In genomic region chr17:81572499-81573030, GRCh38 we compare ENCODE assay signal across 15 cellular contexts. TPM values are rescaled to one million over a fixed set of nuclear protein-coding genes. Genes with fewer than 3 reads are reported as not detected.
DNase-seq lines count a peak whose midpoint lies in the region; ATAC-seq and TF ChIP-seq lines count a peak whose summit lies in the region.
"Had no signal": no experiment of that assay in that cellular context is flagged by ENCODE, and none has a peak within 500 bp of the region (broad histone marks: within the 10 kb centered on the region; RNA-seq: fewer than 3 reads in every experiment).

No MANE protein-coding gene starts in this region.

- no peak overlapping the region for H3K4me3 ChIP-seq in heart right ventricle
- H3K4me3 ChIP-seq: BLaER1 treated with 17β-estradiol and CSF1 and Interleukin-3, amounts not matched to agents 10 nM and 100 nM; MG63 had no signal

- peaks cover 64% of the 10 kb centered on the region for H3K4me1 Mint-ChIP-seq in chondrocyte (ENCODE audit: low read depth)

- no peaks in the 10 kb centered on the region for H3K9me3 Mint-ChIP-seq in chondrocyte (ENCODE audit: low read depth)
- H3K9me3 Mint-ChIP-seq: T-cell had no signal

- H3K4me3 Mint-ChIP-seq in chondrocyte (ENCODE audit: unreplicated experiment): no peak overlapping the region
- H3K4me3 Mint-ChIP-seq: T-cell had no signal

- peaks cover 0 to 96% (median 46%) of the 10 kb centered on the region in 9 donors for H3K36me3 ChIP-seq in heart right ventricle

- H3K9me3 ChIP-seq in heart right ventricle: no peaks in the 10 kb centered on the region
- H3K9me3 ChIP-seq: BLaER1 treated with 17β-estradiol and CSF1 and Interleukin-3, amounts not matched to agents 10 nM and 100 nM; MG63 had no signal

- H3K4me1 ChIP-seq in heart right ventricle: peaks cover 0 to 24% (median 18%) of the 10 kb centered on the region in 9 donors

- intact Hi-C loops in heart right ventricle (cut with DNase I): no loop called here

- H3K27ac Mint-ChIP-seq in chondrocyte (ENCODE audit: unreplicated experiment): peak overlapping the region; percentile 71
- H3K27ac Mint-ChIP-seq: T-cell had no signal

- ATAC-seq in heart right ventricle: no peak
- ATAC-seq: T-cell had no signal

- in situ Hi-C loops in G401 (cut with HindIII; ENCODE audit: low sequenced_read_pairs): no loop called here

- H3K27me3 Mint-ChIP-seq in chondrocyte (ENCODE audit: low read depth): no peaks in the 10 kb centered on the region
- H3K27me3 Mint-ChIP-seq: T-cell had no signal

- TF ChIP-seq CTCF in chondrocyte (IDR thresholded peaks at IDR 0.05): no peak
- no peak for TF ChIP-seq CTCF in heart right ventricle (IDR thresholded peaks at IDR 0.05)

- WGBS in heart right ventricle, 2 donors: 96 to 97% methylated on average over 13 of the region's 13 CpGs

- peak; percentile 42 for DNase-seq in DMS 273 (lab: John Stamatoyannopoulos, UW; ENCODE audit: unreplicated experiment)
- DNase-seq in DMS 273 treated with DMSO at 0.1 percent for 48 hours (lab: John Stamatoyannopoulos, UW): no peak
- DNase-seq in G401 (ENCODE audit: low spot score): peak; percentile 44
- peak; percentile 83 for DNase-seq in NCI-H446 treated with DMSO at 0.1 percent for 48 hours (lab: John Stamatoyannopoulos, UW)
- DNase-seq in chondrocyte (ENCODE audit: low spot score): no peak
- DNase-seq in heart right ventricle: no peak
- DNase-seq in T-helper 9 cell: no peak
- no peak for DNase-seq in DMS53 (lab: John Stamatoyannopoulos, UW)
- DNase-seq: DND-41, MG63, NCI-H2081 treated with DMSO at 0.1 percent for 48 hours, OCI-M1, T-cell had no signal

- no peaks in the 10 kb centered on the region for H3K27me3 ChIP-seq in heart right ventricle
- H3K27me3 ChIP-seq: BLaER1 treated with 17β-estradiol and CSF1 and Interleukin-3, amounts not matched to agents 10 nM and 100 nM; MG63 had no signal

- peaks cover 37% of the 10 kb centered on the region for H3K36me3 Mint-ChIP-seq in chondrocyte (ENCODE audit: low read depth)

- H3K27ac ChIP-seq in heart right ventricle: no peak overlapping the region
- H3K27ac ChIP-seq: 22Rv1; BLaER1 treated with 17β-estradiol and CSF1 and Interleukin-3, amounts not matched to agents 10 nM and 100 nM had no signal

RNA-seq across cellular contexts. Expression of gene FAAP100, which starts 20.4 kb away (rescaled TPM):
- 37.1 and 44.6 TPM in 2 replicates for total RNA-seq in G401 (2014; rRNA removed; shearing (Covaris generic))
- 39.8 to 62.7 TPM (median 43.1 TPM) in 3 replicates for total RNA-seq in chondrocyte
- 10 to 100 TPM in 8 of 10 donors, 1 to 10 TPM in 2; 8.7 to 17.2 (median 10.7) TPM for total RNA-seq in heart right ventricle
- polyA plus RNA-seq in heart right ventricle: 10 to 100 TPM; 16.5 to 30.6 TPM

RNA-seq across cellular contexts. Expression of gene FSCN2, which starts 44.4 kb away (rescaled TPM):
- total RNA-seq in G401 (2014; rRNA removed; shearing (Covaris generic)): 0.80 and 1.4 TPM in 2 replicates
- total RNA-seq in chondrocyte (4.1 to 6.1 TPM (median 5.3 TPM) in 3 replicates), heart right ventricle (1 to 10 TPM in 1 of 10 donors, under 1 TPM in 7, not detected in 2; 0.28 to 1.3 (median 0.45) TPM)
- polyA plus RNA-seq in heart right ventricle: under 1 TPM; 0.14 to 0.95 TPM

RNA-seq across cellular contexts. Expression of gene ACTG1, which starts 60.0 kb away (rescaled TPM):
- 5,595 and 6,819 TPM in 2 replicates for total RNA-seq in G401 (2014; rRNA removed; shearing (Covaris generic))
- total RNA-seq in chondrocyte (3,639 to 4,575 TPM (median 4,567 TPM) in 3 replicates), heart right ventricle (100 to 1,000 TPM; 298 to 959 (median 345) TPM)
- 1,000 to 10,000 TPM in 1 of 2 donors, 100 to 1,000 TPM in 1; 290 to 1,180 TPM for polyA plus RNA-seq in heart right ventricle

Comparison
In these comparisons a context has a peak if more than half of its experiments do, and no peak if none do; other contexts are left out.
1. DNase-seq: peak in DMS 273 (single experiment), G401 (single experiment) and NCI-H446 treated with DMSO at 0.1 percent for 48 hours (single experiment); none in DMS 273 treated with DMSO at 0.1 percent for 48 hours (single experiment), chondrocyte (single experiment), heart right ventricle (0 of 2), T-helper 9 cell (single experiment) and DMS53 (single experiment).